In genomic region chr7:35985126-35985754, GRCh38 we compare ENCODE assay signal across 8 cellular contexts.
A peak's percentile ranks its signal among the peaks of the same experiment; 100 is the strongest.
DNase-seq lines count a peak whose midpoint lies in the region; ATAC-seq lines count a peak whose summit lies in the region.

No MANE protein-coding gene starts in this region.

- DNase-seq in Ammon's horn (ENCODE audit: low spot score): peak; percentile 90
- DNase-seq in NCI-H69 (lab: John Stamatoyannopoulos, UW): peak; percentile 82
- DNase-seq in activated CD4-positive, alpha-beta T cell treated with anti-CD3 and anti-CD28 coated beads, Interleukin-2, amount 50 U/mL, for 48 hours: peak; percentile 74 to 80
- DNase-seq in ecto neural progenitor cell (ENCODE audit: low spot score): peak; percentile 83
- DNase-seq in lung microvascular endothelial cell (ENCODE audit: low read depth in 2 of 2): peak; percentile 79 to 85
- DNase-seq in stimulated activated CD8-positive, alpha-beta memory T cell treated with anti-CD3 and anti-CD28 coated beads, Interleukin-15, amount 100 ng/mL, for 24 hours (ENCODE audit: low read depth): peak; percentile 44

- ATAC-seq in GM19035 (IDR thresholded peaks at IDR 0.05; ENCODE audit: unreplicated experiment) (peak; percentile 91), HG03354 (IDR thresholded peaks at IDR 0.05; ENCODE audit: poor library complexity, severe bottlenecking, unreplicated experiment) (peak; percentile 97)

Comparison
In these comparisons a context has a peak if more than half of its experiments do, and no peak if none do; other contexts are left out.
1. Peak in every context shown above with its lines: DNase-seq and ATAC-seq.